8 cellular contexts compared by ENCODE assay signal in the genomic region with DNA sequence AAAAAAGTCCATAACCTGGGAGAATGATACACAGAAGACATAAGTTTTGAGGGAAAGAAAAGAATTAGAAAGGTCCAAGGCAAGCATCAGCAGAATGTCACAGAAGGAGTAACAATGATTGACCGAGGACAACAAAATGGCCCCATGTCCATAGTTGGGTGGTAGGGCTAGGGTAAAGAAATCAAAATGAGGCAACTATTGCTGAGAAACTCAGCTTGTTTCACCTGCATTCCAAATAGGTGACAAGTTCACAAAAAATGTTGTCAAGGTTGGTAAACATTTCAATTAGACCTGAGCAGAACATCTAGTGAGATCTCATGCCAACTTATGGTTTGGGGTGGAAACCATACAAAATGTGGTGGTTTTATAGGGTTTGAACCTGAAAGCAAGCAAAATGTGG. TPM values are rescaled to one million over a fixed set of nuclear protein-coding genes. Genes with fewer than 3 reads are reported as not detected.
"Had no signal": no experiment of that assay in that cellular context is flagged by ENCODE, and none has a peak within 500 bp of the region (broad histone marks: within the 10 kb centered on the region; RNA-seq: fewer than 3 reads in every experiment).

No MANE protein-coding gene starts in this region.

- H3K4me1 Mint-ChIP-seq: IgD-negative memory B cell had no signal

- H3K9ac ChIP-seq: GM23248 had no signal

- H3K27ac Mint-ChIP-seq: HFFc6, IgD-negative memory B cell had no signal

- H3K27ac ChIP-seq: GM23248 had no signal

- ATAC-seq: HCT116 had no signal

- H3K4me3 Mint-ChIP-seq: HFFc6, IgD-negative memory B cell had no signal

- H3K9me3 ChIP-seq: HAP-1 had no signal

- H3K36me3 ChIP-seq: HAP-1 had no signal

- DNase-seq: GM23248, GOT3, H7, HFFc6 had no signal

- H3K4me3 ChIP-seq: GM23248, HAP-1 had no signal

- H3K36me3 Mint-ChIP-seq: IgD-negative memory B cell had no signal

- H2AFZ ChIP-seq: GM23248 had no signal

RNA-seq across cellular contexts. Expression of a gene that starts 22.8 kb away (rescaled TPM):
- total RNA-seq: GM23248, H7, HFFc6, HT-29 had no signal
- polyA plus RNA-seq: GM23248, IgD-negative memory B cell had no signal

RNA-seq across cellular contexts. Expression of a gene that starts 42.0 kb away (rescaled TPM):
- total RNA-seq: GM23248, H7, HFFc6, HT-29 had no signal
- polyA plus RNA-seq: GM23248, IgD-negative memory B cell had no signal
